2 cellular contexts compared by ENCODE assay signal in the genomic region with DNA sequence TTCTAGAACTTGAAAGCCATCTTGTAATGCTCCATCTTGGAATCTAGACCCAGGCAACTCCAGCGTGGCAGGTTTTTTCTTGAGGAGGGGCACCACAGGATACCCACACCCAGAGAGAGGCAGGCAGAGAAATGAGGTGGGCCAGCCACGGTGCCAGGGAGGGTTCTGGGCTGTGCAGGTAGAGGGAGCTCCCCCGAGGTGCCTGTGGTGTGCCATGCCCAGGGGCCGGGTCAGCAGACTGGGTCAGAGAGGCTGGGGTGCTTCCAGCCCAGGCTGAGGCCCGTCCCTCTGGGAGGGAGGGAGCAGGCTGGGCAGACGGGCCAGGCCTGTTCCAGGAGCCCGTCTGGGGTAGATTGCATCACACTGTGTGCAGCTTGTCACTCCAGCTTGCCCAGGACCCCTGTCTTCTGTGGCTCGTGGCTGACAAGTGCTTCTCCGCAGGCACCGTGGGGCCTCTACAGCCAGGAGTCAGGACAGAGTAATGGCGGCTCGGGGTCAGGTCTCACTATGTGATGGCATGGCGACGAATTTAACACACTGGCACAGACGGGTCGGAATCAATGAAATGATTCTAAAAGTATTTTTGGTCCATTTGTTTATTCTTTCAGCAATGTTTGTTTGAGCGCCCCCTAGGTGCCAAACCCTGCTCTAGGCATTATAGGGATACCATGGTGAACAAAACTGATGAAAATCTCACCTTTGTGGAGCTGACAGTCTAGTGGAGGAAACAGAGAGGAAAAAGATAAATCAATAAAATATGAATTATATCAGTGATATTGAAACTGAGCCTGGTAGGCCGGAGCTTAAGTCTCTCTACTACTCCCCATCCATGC.
TF ChIP-seq lines count a peak whose summit lies in the region.

No MANE protein-coding gene starts in this region.

TF ChIP-seq in HCT116, 20 proteins besides CTCF, POLR2A, EP300 and RAD21:
- TF ChIP-seq TCF7L2 (IDR thresholded peaks at IDR 0.05; ENCODE audit: borderline replicate concordance, extremely low read depth, insufficient read depth, insufficient read length) (no peak), ZNF274 (IDR thresholded peaks at IDR 0.05; ENCODE audit: low read depth, low read length) (no peak), YY1 (IDR thresholded peaks at IDR 0.05; ENCODE audit: extremely low read depth, insufficient replicate concordance, low read depth, low read length) (no peak), POLR2AphosphoS5 (IDR thresholded peaks at IDR 0.05; ENCODE audit: low read depth, low read length) (no peak), EGR1 (IDR thresholded peaks at IDR 0.05; ENCODE audit: low read depth) (no peak), JUND (IDR thresholded peaks at IDR 0.05) (no peak), SP1 (IDR thresholded peaks at IDR 0.05; ENCODE audit: low read depth) (no peak), CEBPB (IDR thresholded peaks at IDR 0.05; ENCODE audit: low read depth) (no peak), EZH2phosphoT487 (IDR thresholded peaks at IDR 0.05; ENCODE audit: borderline replicate concordance) (no peak), SIN3A (IDR thresholded peaks at IDR 0.05; ENCODE audit: low read depth) (no peak), EZH2 (IDR thresholded peaks at IDR 0.05) (no peak), SRF (IDR thresholded peaks at IDR 0.05; ENCODE audit: low read depth) (no peak), CBX3 (IDR thresholded peaks at IDR 0.05; ENCODE audit: low read depth) (no peak)
- TF ChIP-seq, protein P1, sequence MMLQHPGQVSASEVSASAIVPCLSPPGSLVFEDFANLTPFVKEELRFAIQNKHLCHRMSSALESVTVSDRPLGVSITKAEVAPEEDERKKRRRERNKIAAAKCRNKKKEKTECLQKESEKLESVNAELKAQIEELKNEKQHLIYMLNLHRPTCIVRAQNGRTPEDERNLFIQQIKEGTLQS (IDR thresholded peaks at IDR 0.05) = no peak
- TF ChIP-seq, protein P2, sequence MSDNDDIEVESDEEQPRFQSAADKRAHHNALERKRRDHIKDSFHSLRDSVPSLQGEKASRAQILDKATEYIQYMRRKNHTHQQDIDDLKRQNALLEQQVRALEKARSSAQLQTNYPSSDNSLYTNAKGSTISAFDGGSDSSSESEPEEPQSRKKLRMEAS (IDR thresholded peaks at IDR 0.05) = no peak
- TF ChIP-seq, protein P3, sequence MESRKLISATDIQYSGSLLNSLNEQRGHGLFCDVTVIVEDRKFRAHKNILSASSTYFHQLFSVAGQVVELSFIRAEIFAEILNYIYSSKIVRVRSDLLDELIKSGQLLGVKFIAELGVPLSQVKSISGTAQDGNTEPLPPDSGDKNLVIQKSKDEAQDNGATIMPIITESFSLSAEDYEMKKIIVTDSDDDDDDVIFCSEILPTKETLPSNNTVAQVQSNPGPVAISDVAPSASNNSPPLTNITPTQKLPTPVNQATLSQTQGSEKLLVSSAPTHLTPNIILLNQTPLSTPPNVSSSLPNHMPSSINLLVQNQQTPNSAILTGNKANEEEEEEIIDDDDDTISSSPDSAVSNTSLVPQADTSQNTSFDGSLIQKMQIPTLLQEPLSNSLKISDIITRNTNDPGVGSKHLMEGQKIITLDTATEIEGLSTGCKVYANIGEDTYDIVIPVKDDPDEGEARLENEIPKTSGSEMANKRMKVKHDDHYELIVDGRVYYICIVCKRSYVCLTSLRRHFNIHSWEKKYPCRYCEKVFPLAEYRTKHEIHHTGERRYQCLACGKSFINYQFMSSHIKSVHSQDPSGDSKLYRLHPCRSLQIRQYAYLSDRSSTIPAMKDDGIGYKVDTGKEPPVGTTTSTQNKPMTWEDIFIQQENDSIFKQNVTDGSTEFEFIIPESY (IDR thresholded peaks at IDR 0.05; ENCODE audit: extremely low read depth, insufficient replicate concordance, low read length) = no peak
- TF ChIP-seq, protein P4, sequence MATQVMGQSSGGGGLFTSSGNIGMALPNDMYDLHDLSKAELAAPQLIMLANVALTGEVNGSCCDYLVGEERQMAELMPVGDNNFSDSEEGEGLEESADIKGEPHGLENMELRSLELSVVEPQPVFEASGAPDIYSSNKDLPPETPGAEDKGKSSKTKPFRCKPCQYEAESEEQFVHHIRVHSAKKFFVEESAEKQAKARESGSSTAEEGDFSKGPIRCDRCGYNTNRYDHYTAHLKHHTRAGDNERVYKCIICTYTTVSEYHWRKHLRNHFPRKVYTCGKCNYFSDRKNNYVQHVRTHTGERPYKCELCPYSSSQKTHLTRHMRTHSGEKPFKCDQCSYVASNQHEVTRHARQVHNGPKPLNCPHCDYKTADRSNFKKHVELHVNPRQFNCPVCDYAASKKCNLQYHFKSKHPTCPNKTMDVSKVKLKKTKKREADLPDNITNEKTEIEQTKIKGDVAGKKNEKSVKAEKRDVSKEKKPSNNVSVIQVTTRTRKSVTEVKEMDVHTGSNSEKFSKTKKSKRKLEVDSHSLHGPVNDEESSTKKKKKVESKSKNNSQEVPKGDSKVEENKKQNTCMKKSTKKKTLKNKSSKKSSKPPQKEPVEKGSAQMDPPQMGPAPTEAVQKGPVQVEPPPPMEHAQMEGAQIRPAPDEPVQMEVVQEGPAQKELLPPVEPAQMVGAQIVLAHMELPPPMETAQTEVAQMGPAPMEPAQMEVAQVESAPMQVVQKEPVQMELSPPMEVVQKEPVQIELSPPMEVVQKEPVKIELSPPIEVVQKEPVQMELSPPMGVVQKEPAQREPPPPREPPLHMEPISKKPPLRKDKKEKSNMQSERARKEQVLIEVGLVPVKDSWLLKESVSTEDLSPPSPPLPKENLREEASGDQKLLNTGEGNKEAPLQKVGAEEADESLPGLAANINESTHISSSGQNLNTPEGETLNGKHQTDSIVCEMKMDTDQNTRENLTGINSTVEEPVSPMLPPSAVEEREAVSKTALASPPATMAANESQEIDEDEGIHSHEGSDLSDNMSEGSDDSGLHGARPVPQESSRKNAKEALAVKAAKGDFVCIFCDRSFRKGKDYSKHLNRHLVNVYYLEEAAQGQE (IDR thresholded peaks at IDR 0.05; ENCODE audit: low read depth) = no peak
TF ChIP-seq in HCT116: peak in this region for 0.

TF ChIP-seq in K562, 482 proteins besides CTCF, POLR2A, EP300 and RAD21:
- TF ChIP-seq EP400 (IDR thresholded peaks at IDR 0.05) = no peak
- TF ChIP-seq BACH1 (tag; IDR thresholded peaks at IDR 0.05) = no peak
- no peak for TF ChIP-seq SMARCE1 (IDR thresholded peaks at IDR 0.05)
- TF ChIP-seq, protein P5, sequence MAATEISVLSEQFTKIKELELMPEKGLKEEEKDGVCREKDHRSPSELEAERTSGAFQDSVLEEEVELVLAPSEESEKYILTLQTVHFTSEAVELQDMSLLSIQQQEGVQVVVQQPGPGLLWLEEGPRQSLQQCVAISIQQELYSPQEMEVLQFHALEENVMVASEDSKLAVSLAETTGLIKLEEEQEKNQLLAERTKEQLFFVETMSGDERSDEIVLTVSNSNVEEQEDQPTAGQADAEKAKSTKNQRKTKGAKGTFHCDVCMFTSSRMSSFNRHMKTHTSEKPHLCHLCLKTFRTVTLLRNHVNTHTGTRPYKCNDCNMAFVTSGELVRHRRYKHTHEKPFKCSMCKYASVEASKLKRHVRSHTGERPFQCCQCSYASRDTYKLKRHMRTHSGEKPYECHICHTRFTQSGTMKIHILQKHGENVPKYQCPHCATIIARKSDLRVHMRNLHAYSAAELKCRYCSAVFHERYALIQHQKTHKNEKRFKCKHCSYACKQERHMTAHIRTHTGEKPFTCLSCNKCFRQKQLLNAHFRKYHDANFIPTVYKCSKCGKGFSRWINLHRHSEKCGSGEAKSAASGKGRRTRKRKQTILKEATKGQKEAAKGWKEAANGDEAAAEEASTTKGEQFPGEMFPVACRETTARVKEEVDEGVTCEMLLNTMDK (IDR thresholded peaks at IDR 0.05; ENCODE audit: borderline replicate concordance, insufficient read depth, low read depth, low read length, poor library complexity, severe bottlenecking) = peak; percentile 28
- TF ChIP-seq RFX1 (IDR thresholded peaks at IDR 0.05) = no peak
